Comparison of ENCODE assay signal across 8 cellular contexts in genomic region chr1:221263831-221264767, GRCh38.
DNase-seq lines count a peak whose midpoint lies in the region; ATAC-seq and TF ChIP-seq lines count a peak whose summit lies in the region.

No MANE protein-coding gene starts in this region.

- no peak for TF ChIP-seq CTCF in omental fat pad (IDR thresholded peaks at IDR 0.05)

- DNase-seq in DMS 273 treated with DMSO at 0.1 percent for 48 hours (lab: John Stamatoyannopoulos, UW): peak; percentile 77
- peak; percentile 60 to 74 for DNase-seq in NCI-H526 (lab: John Stamatoyannopoulos, UW)
- peak; percentile 28 to 33 for DNase-seq in activated T-cell treated with anti-CD3 and anti-CD28 coated beads, Interleukin-2, amount 50 U/mL, for 48 hours
- DNase-seq in glomerular endothelial cell (ENCODE audit: extremely low read depth, low read depth, low spot score): peak; percentile 83
- peak in 7 of 10 donors; percentile 27 to 91 (median 64) for DNase-seq in posterior cingulate gyrus
- no peak for DNase-seq in omental fat pad (ENCODE audit: low spot score)

- peak; percentile 84 for ATAC-seq in GM19328 (IDR thresholded peaks at IDR 0.05; ENCODE audit: unreplicated experiment)
- ATAC-seq in HG03378 (IDR thresholded peaks at IDR 0.05; ENCODE audit: unreplicated experiment): peak; percentile 80
- ATAC-seq in omental fat pad (ENCODE audit: low FRiP score): no peak

- intact Hi-C loops in posterior cingulate gyrus (cut with DNase I): loop anchor here (1.0 to 10.0 kb wide), 2 partner anchors 171 to 1191 kb away; no protein-coding TSS in a partner anchor
